24 cellular contexts compared by ENCODE assay signal in genomic region chrX:106243376-106243775, GRCh38.
"Had no signal": no experiment of that assay in that cellular context is flagged by ENCODE, and none has a peak within 500 bp of the region (broad histone marks: within the 10 kb centered on the region; RNA-seq: fewer than 3 reads in every experiment).

No MANE protein-coding gene starts in this region.

- H3K36me3 Mint-ChIP-seq: activated naive CD8-positive, alpha-beta T cell treated with anti-CD3 and anti-CD28 coated beads, Interleukin-2, amount 10 ng/mL, durations not matched to agents 7 days and 5 days; IgD-negative memory B cell had no signal

- ATAC-seq: activated CD8-positive, alpha-beta T cell treated with anti-CD3 and anti-CD28 coated beads, Interleukin-2, amount 10 ng/mL, durations not matched to agents 7 days and 5 days; body of pancreas had no signal

- DNase-seq: activated CD4-positive, alpha-beta T cell treated with anti-CD3 and anti-CD28 coated beads for 4 hours; activated CD4-positive, alpha-beta T cell treated with anti-CD3 and anti-CD28 coated beads, Interleukin-2, amount 50 U/mL, for 4 hours; activated CD8-positive, alpha-beta memory T cell treated with anti-CD3 and anti-CD28 coated beads, Interleukin-2, amount 50 U/mL, for 48 hours; activated CD8-positive, alpha-beta T cell treated with anti-CD3 and anti-CD28 coated beads, Interleukin-2, amount 10 ng/mL, durations not matched to agents 7 days and 5 days; activated naive CD4-positive, alpha-beta T cell treated with anti-CD3 and anti-CD28 coated beads, Interleukin-2, amount 50 U/mL, for 16 hours; activated naive CD8-positive, alpha-beta T cell treated with anti-CD3 and anti-CD28 coated beads, Interleukin-2, amount 10 ng/mL, durations not matched to agents 7 days and 5 days; activated T-cell treated with anti-CD3 and anti-CD28 coated beads, Interleukin-2, amount 50 U/mL, for 1 hour; adrenal gland; aorta; body of pancreas; KG1; MV-4-11; NCI-H1092 treated with DMSO at 0.1 percent for 48 hours; NCI-H1417 treated with DMSO at 0.1 percent for 48 hours; NCI-H1694; NCI-H2029; NCI-H510A treated with DMSO at 0.1 percent for 48 hours; NCI-H69; T-helper 1 cell; WERI-Rb-1 had no signal

- H3K9me3 Mint-ChIP-seq: activated naive CD8-positive, alpha-beta T cell treated with anti-CD3 and anti-CD28 coated beads, Interleukin-2, amount 10 ng/mL, durations not matched to agents 7 days and 5 days; IgD-negative memory B cell had no signal

- H3K4me3 ChIP-seq: adrenal gland, body of pancreas, PC-9, SK-N-MC had no signal

- H2AFZ ChIP-seq: PC-9 had no signal

- H3K4me3 Mint-ChIP-seq: activated CD8-positive, alpha-beta T cell treated with anti-CD3 and anti-CD28 coated beads, Interleukin-2, amount 10 ng/mL, durations not matched to agents 7 days and 5 days; activated naive CD8-positive, alpha-beta T cell treated with anti-CD3 and anti-CD28 coated beads, Interleukin-2, amount 10 ng/mL, durations not matched to agents 7 days and 5 days; central memory CD8-positive, alpha-beta T cell; IgD-negative memory B cell had no signal

- H3K4me1 Mint-ChIP-seq: activated naive CD8-positive, alpha-beta T cell treated with anti-CD3 and anti-CD28 coated beads, Interleukin-2, amount 10 ng/mL, durations not matched to agents 7 days and 5 days; central memory CD8-positive, alpha-beta T cell had no signal

- H3K9me3 ChIP-seq: adrenal gland, body of pancreas had no signal

- H3K4me2 ChIP-seq: PC-9 had no signal

- H3K27me3 Mint-ChIP-seq: activated naive CD8-positive, alpha-beta T cell treated with anti-CD3 and anti-CD28 coated beads, Interleukin-2, amount 10 ng/mL, durations not matched to agents 7 days and 5 days; central memory CD8-positive, alpha-beta T cell; IgD-negative memory B cell had no signal

- H3K36me3 ChIP-seq: adrenal gland, WERI-Rb-1 had no signal

- H3K27me3 ChIP-seq: body of pancreas had no signal

- H3K4me1 ChIP-seq: adrenal gland, body of pancreas had no signal

- H3K27ac Mint-ChIP-seq: activated CD8-positive, alpha-beta T cell treated with anti-CD3 and anti-CD28 coated beads, Interleukin-2, amount 10 ng/mL, durations not matched to agents 7 days and 5 days; activated naive CD8-positive, alpha-beta T cell treated with anti-CD3 and anti-CD28 coated beads, Interleukin-2, amount 10 ng/mL, durations not matched to agents 7 days and 5 days; IgD-negative memory B cell had no signal

- H3K27ac ChIP-seq: adrenal gland, body of pancreas, PC-9, SK-N-MC, WERI-Rb-1 had no signal
